Comparison of ENCODE assay signal across 10 cellular contexts in genomic region chr5:132754947-132755346, GRCh38. TPM values are rescaled to one million over a fixed set of nuclear protein-coding genes. Genes with fewer than 3 reads are reported as not detected.
DNase-seq lines count a peak whose midpoint lies in the region; TF ChIP-seq lines count a peak whose summit lies in the region.
"Had no signal": no experiment of that assay in that cellular context is flagged by ENCODE, and none has a peak within 500 bp of the region (broad histone marks: within the 10 kb centered on the region; RNA-seq: fewer than 3 reads in every experiment).

No MANE protein-coding gene starts in this region.

- TF ChIP-seq CTCF in LNCaP clone FGC (IDR thresholded peaks at IDR 0.05; ENCODE audit: control insufficient read depth, extremely low read depth, insufficient read depth) (0 out of 2 replicates have a peak, but pooled peaks have one; percentile 9), CD14-positive monocyte (IDR thresholded peaks at IDR 0.05) (no peak)

- peaks cover under 1 to 3% of the 10 kb centered on the region in 2 donors for H3K36me3 Mint-ChIP-seq in CD14-positive monocyte

- no peak overlapping the region for H3K4me3 ChIP-seq in LNCaP clone FGC (ENCODE audit: low read depth, low read length)
- H3K4me3 ChIP-seq: ascending aorta had no signal

- H3K27me3 Mint-ChIP-seq in CD14-positive monocyte (ENCODE audit: low read depth in 3 of 3) = peaks cover 3 to 18% (median 8%) of the 10 kb centered on the region in 3 donors

- H3K27ac ChIP-seq in caudate nucleus (ENCODE audit: low read depth, low read length) = peak overlapping the region; percentile 31

- intact Hi-C loops in CD14-positive monocyte (cut with micrococcal nuclease) = no loop called here

- peak; percentile 5 for DNase-seq in NCI-H2107 treated with DMSO at 0.1 percent for 48 hours (lab: John Stamatoyannopoulos, UW; ENCODE audit: unreplicated experiment)
- DNase-seq in NCI-H2107 (lab: John Stamatoyannopoulos, UW) = no peak
- DNase-seq in LNCaP clone FGC (ENCODE audit: low read depth) = no peak
- peak in 10 of 61 donors; percentile 16 to 58 (median 34) for DNase-seq in caudate nucleus (lab: John Stamatoyannopoulos, UW)
- peak; percentile 49 for DNase-seq in myocyte (ENCODE audit: low read depth)
- no peak for DNase-seq in CD14-positive monocyte (ENCODE audit: low spot score)
- DNase-seq in CD1c-positive myeloid dendritic cell (ENCODE audit: extremely low spot score) = no peak
- DNase-seq in stimulated activated CD4-positive, alpha-beta T cell treated with anti-CD3 and anti-CD28 coated beads, Interleukin-1b, Interleukin-23, amount 100 ng/mL, for 48 hours = no peak

- H3K4me3 Mint-ChIP-seq in CD14-positive monocyte = no peak overlapping the region

- no peaks in the 10 kb centered on the region for H3K9me3 Mint-ChIP-seq in CD14-positive monocyte

- no peaks in the 10 kb centered on the region for H3K4me1 Mint-ChIP-seq in CD14-positive monocyte

- H3K27ac Mint-ChIP-seq in CD14-positive monocyte = peak overlapping the region in 1 of 7 donors; percentile 28

RNA-seq across cellular contexts. Expression of gene CCNI2, which starts 7.7 kb away (rescaled TPM):
- total RNA-seq in myocyte = not detected in 2 replicates
- 2.5 TPM for polyA plus RNA-seq in myocyte (2012)
- polyA plus RNA-seq in CD14-positive monocyte = under 1 TPM in 1 of 2 donors, not detected in 1; 0.72 TPM
- total RNA-seq: ascending aorta, mesenteric fat pad had no signal

RNA-seq across cellular contexts. Expression of gene KIF3A, which starts 17.6 kb away (rescaled TPM):
- total RNA-seq in myocyte = 7.1 and 7.4 TPM in 2 replicates
- polyA plus RNA-seq in myocyte (2012) = 9.1 TPM
- polyA plus RNA-seq in CD14-positive monocyte = 1 to 10 TPM; 1.2 to 1.3 TPM

RNA-seq across cellular contexts. Expression of gene SEPTIN8, which starts 22.1 kb away (rescaled TPM):
- total RNA-seq in myocyte = 22.0 and 25.3 TPM in 2 replicates
- 61.0 TPM for polyA plus RNA-seq in myocyte (2012)
- polyA plus RNA-seq in CD14-positive monocyte = under 1 TPM; 0.36 to 0.54 TPM

RNA-seq across cellular contexts. Expression of gene SOWAHA, which starts 58.2 kb away (rescaled TPM):
- total RNA-seq in myocyte = 0.11 and 0.36 TPM in 2 replicates
- polyA plus RNA-seq in myocyte (2012) = 0.03 TPM
- not detected for polyA plus RNA-seq in CD14-positive monocyte
- total RNA-seq: ascending aorta, mesenteric fat pad had no signal

Comparison
In these comparisons a context has a peak if more than half of its experiments do, and no peak if none do; other contexts are left out.
1. DNase-seq: peak in NCI-H2107 treated with DMSO at 0.1 percent for 48 hours (single experiment) and myocyte (single experiment); none in NCI-H2107 (single experiment), LNCaP clone FGC (single experiment), CD14-positive monocyte (single experiment), CD1c-positive myeloid dendritic cell (single experiment) and stimulated activated CD4-positive, alpha-beta T cell treated with anti-CD3 and anti-CD28 coated beads, Interleukin-1b, Interleukin-23, amount 100 ng/mL, for 48 hours (single experiment).